Comparison of ENCODE assay signal across 8 cellular contexts in the genomic region with DNA sequence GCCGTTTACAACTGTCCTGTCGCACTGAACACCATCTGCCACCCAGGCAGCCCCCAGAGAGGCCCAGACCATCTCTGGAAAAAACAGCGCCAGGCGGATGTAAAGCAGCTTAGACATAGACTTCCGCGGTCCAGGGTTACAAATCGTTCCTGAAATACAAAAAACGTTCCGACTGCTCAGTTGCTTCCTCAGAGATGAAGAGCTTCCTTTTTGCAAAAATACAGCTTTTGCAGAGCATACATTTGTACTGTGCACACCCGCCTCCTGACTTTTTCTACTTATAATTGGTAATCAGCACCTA. TPM values are rescaled to one million over a fixed set of nuclear protein-coding genes. Genes with fewer than 3 reads are reported as not detected.
DNase-seq lines count a peak whose midpoint lies in the region; ATAC-seq and TF ChIP-seq lines count a peak whose summit lies in the region.

No MANE protein-coding gene starts in this region.

- H3K4me3 Mint-ChIP-seq in activated CD8-positive, alpha-beta T cell treated with anti-CD3 and anti-CD28 coated beads, Interleukin-2, amount 10 ng/mL, durations not matched to agents 7 days and 5 days: peak overlapping the region; percentile 69

- CTCF ChIA-PET in activated CD8-positive, alpha-beta T cell treated with anti-CD3 and anti-CD28 coated beads, Interleukin-2, amount 10 ng/mL, durations not matched to agents 7 days and 5 days (lab: Charles Lee): interaction anchor here (0.7 to 2.9 kb wide), 6 partner anchors 12 to 113 kb away, joined by 3 to 12 read pairs (median 4); partner anchors contain the start of gene DAGLB

- no peaks in the 10 kb centered on the region for H3K9me3 ChIP-seq in testis

- DNase-seq in Ammon's horn (ENCODE audit: low spot score) (peak; percentile 69), HL-60 (ENCODE audit: low read depth in 1 of 2, low spot score in 1 of 2) (peak in 1 of 2 experiments; percentile 97), left lobe of liver (ENCODE audit: low spot score) (no peak), coronary artery (ENCODE audit: low spot score) (no peak), brain microvascular endothelial cell (no peak), NCI-H1048 (lab: John Stamatoyannopoulos, UW) (no peak), testis (no peak)
- peak; percentile 58 for DNase-seq in activated CD8-positive, alpha-beta T cell treated with anti-CD3 and anti-CD28 coated beads, Interleukin-2, amount 10 ng/mL, durations not matched to agents 7 days and 5 days

- intact Hi-C loops in testis (cut with DNase I; ENCODE audit: low total_unique reads): no loop called here

- POLR2A ChIA-PET in activated CD8-positive, alpha-beta T cell treated with anti-CD3 and anti-CD28 coated beads, Interleukin-2, amount 10 ng/mL, durations not matched to agents 7 days and 5 days (lab: Charles Lee): interaction anchor here (0.9 to 3.9 kb wide), 2 partner anchors 12 to 163 kb away, joined by 3 to 25 read pairs; partner anchors contain the start of gene DAGLB

- no peaks in the 10 kb centered on the region for H3K9me3 Mint-ChIP-seq in activated CD8-positive, alpha-beta T cell treated with anti-CD3 and anti-CD28 coated beads, Interleukin-2, amount 10 ng/mL, durations not matched to agents 7 days and 5 days (ENCODE audit: insufficient read depth)

- peak overlapping the region; percentile 90 for H3K27ac Mint-ChIP-seq in activated CD8-positive, alpha-beta T cell treated with anti-CD3 and anti-CD28 coated beads, Interleukin-2, amount 10 ng/mL, durations not matched to agents 7 days and 5 days

- ATAC-seq in activated CD8-positive, alpha-beta T cell treated with anti-CD3 and anti-CD28 coated beads, Interleukin-2, amount 10 ng/mL, durations not matched to agents 7 days and 5 days: peak; percentile 79
- peak; percentile 10 for ATAC-seq in left lobe of liver

- H3K27ac ChIP-seq in HL-60 (replicated peaks) (peak overlapping the region; percentile 87), coronary artery (peak overlapping the region in 1 of 2 donors; percentile 18), brain microvascular endothelial cell (no peak overlapping the region), testis (peak overlapping the region in 1 of 2 donors; percentile 20)

- H3K36me3 ChIP-seq in brain microvascular endothelial cell (replicated peaks): peaks cover 20% of the 10 kb centered on the region
- no peaks in the 10 kb centered on the region for H3K36me3 ChIP-seq in testis (ENCODE audit: low read depth, missing control alignments)

- H3K4me3 ChIP-seq in HL-60 (replicated peaks; ENCODE audit: insufficient read depth, low read length): no peak overlapping the region
- no peak overlapping the region for H3K4me3 ChIP-seq in coronary artery
- H3K4me3 ChIP-seq in brain microvascular endothelial cell (ENCODE audit: low read depth, low read length): no peak overlapping the region
- no peak overlapping the region for H3K4me3 ChIP-seq in testis

- TF ChIP-seq CTCF in HL-60 (IDR thresholded peaks at IDR 0.05; ENCODE audit: insufficient read depth, low read length): no peak
- TF ChIP-seq CTCF in coronary artery (IDR thresholded peaks at IDR 0.05): no peak
- TF ChIP-seq CTCF in brain microvascular endothelial cell (IDR thresholded peaks at IDR 0.05; ENCODE audit: low read depth, low read length, missing control alignments): no peak
- no peak for TF ChIP-seq CTCF in testis (IDR thresholded peaks at IDR 0.05)

- 77 to 87% methylated on average over 10 of the region's 10 CpGs for WGBS in testis, 2 donors

- in situ Hi-C loops in brain microvascular endothelial cell (cut with HindIII; ENCODE audit: low pct_ligation_motif_present, low sequenced_read_pairs): no loop called here

- H3K27me3 ChIP-seq in HL-60 (ENCODE audit: insufficient read depth, poor library complexity, severe bottlenecking) (no peaks in the 10 kb centered on the region), brain microvascular endothelial cell (replicated peaks) (no peaks in the 10 kb centered on the region), testis (no peaks in the 10 kb centered on the region)

- peaks cover 44% of the 10 kb centered on the region for H3K4me1 Mint-ChIP-seq in activated CD8-positive, alpha-beta T cell treated with anti-CD3 and anti-CD28 coated beads, Interleukin-2, amount 10 ng/mL, durations not matched to agents 7 days and 5 days (ENCODE audit: low read depth)

- H3K36me3 Mint-ChIP-seq in activated CD8-positive, alpha-beta T cell treated with anti-CD3 and anti-CD28 coated beads, Interleukin-2, amount 10 ng/mL, durations not matched to agents 7 days and 5 days (ENCODE audit: low read depth): peaks cover 26% of the 10 kb centered on the region

- H3K27me3 Mint-ChIP-seq in activated CD8-positive, alpha-beta T cell treated with anti-CD3 and anti-CD28 coated beads, Interleukin-2, amount 10 ng/mL, durations not matched to agents 7 days and 5 days (ENCODE audit: low read depth): no peaks in the 10 kb centered on the region

- no peaks in the 10 kb centered on the region for H3K4me1 ChIP-seq in testis

- TF ChIP-seq POLR2A in testis (IDR thresholded peaks at IDR 0.05): no peak

RNA-seq across cellular contexts. Expression of gene DAGLB, which starts 11.4 kb away (rescaled TPM):
- total RNA-seq in activated CD8-positive, alpha-beta T cell treated with anti-CD3 and anti-CD28 coated beads, Interleukin-2, amount 10 ng/mL, durations not matched to agents 7 days and 5 days: 10 to 100 TPM; 25.1 to 28.5 TPM
- total RNA-seq in left lobe of liver (17.9 TPM), testis (10 to 100 TPM; 18.9 to 29.6 TPM)
- polyA plus RNA-seq in testis (ENCODE audit: insufficient read depth, low read depth, low replicate concordance): 14.3 TPM

RNA-seq across cellular contexts. Expression of gene KDELR2, which starts 47.6 kb away (rescaled TPM):
- 10 to 100 TPM; 60.3 to 61.9 TPM for total RNA-seq in activated CD8-positive, alpha-beta T cell treated with anti-CD3 and anti-CD28 coated beads, Interleukin-2, amount 10 ng/mL, durations not matched to agents 7 days and 5 days
- 146 TPM for total RNA-seq in left lobe of liver
- total RNA-seq in testis: 100 to 1,000 TPM in 1 of 2 donors, 10 to 100 TPM in 1; 72.2 to 103 TPM
- 184 TPM for polyA plus RNA-seq in testis (ENCODE audit: insufficient read depth, low read depth, low replicate concordance)

Comparison
In these comparisons a context has a peak if more than half of its experiments do, and no peak if none do; other contexts are left out.
1. DNase-seq: peak in Ammon's horn (single experiment) and activated CD8-positive, alpha-beta T cell treated with anti-CD3 and anti-CD28 coated beads, Interleukin-2, amount 10 ng/mL, durations not matched to agents 7 days and 5 days (single experiment); none in left lobe of liver (single experiment), coronary artery (single experiment), brain microvascular endothelial cell (single experiment), NCI-H1048 (single experiment) and testis (single experiment).